ENCODE assay signal across 1 cellular context in genomic region chr18:79856119-79857080, GRCh38.
A peak's percentile ranks its signal among the peaks of the same experiment; 100 is the strongest.
TF ChIP-seq lines count a peak whose summit lies in the region.

No MANE protein-coding gene starts in this region.

TF ChIP-seq in H1, 55 proteins besides CTCF, POLR2A, EP300 and RAD21 (continued from another document):
- TF ChIP-seq, protein P1, sequence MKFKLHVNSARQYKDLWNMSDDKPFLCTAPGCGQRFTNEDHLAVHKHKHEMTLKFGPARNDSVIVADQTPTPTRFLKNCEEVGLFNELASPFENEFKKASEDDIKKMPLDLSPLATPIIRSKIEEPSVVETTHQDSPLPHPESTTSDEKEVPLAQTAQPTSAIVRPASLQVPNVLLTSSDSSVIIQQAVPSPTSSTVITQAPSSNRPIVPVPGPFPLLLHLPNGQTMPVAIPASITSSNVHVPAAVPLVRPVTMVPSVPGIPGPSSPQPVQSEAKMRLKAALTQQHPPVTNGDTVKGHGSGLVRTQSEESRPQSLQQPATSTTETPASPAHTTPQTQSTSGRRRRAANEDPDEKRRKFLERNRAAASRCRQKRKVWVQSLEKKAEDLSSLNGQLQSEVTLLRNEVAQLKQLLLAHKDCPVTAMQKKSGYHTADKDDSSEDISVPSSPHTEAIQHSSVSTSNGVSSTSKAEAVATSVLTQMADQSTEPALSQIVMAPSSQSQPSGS (IDR thresholded peaks at IDR 0.05; ENCODE audit: low read length): no peak
- peak; percentile 50; the same call in 1 of the 2 replicates for TF ChIP-seq TBP (IDR thresholded peaks at IDR 0.05; ENCODE audit: low read depth, low read length)
- TF ChIP-seq EGR1 (IDR thresholded peaks at IDR 0.05; ENCODE audit: borderline replicate concordance, low read depth, low read length): peak; percentile 52; the same call in 1 of the 2 replicates
- no peak for TF ChIP-seq RNF2 (IDR thresholded peaks at IDR 0.05; ENCODE audit: borderline replicate concordance, low read depth, low read length, missing control alignments, poor library complexity, severe bottlenecking)
- TF ChIP-seq TEAD4 (IDR thresholded peaks at IDR 0.05; ENCODE audit: low read depth, low read length): no peak
- TF ChIP-seq SIN3A (conservative IDR thresholded peaks at IDR 0.05 in 1 of 2, IDR thresholded peaks at IDR 0.05 in 1 of 2; ENCODE audit: low read depth in 1 of 2, low read length in 2 of 2): 0 out of 4 replicates have a peak, but pooled peaks of 1 of the 2 experiments have one; percentile 32
- no peak for TF ChIP-seq NANOG (IDR thresholded peaks at IDR 0.05; ENCODE audit: insufficient read depth, low read depth, low read length, poor library complexity, severe bottlenecking)
- TF ChIP-seq TAF1 (IDR thresholded peaks at IDR 0.05; ENCODE audit: low read depth, low read length): no peak
- TF ChIP-seq HDAC2 (IDR thresholded peaks at IDR 0.05; ENCODE audit: borderline replicate concordance in 1 of 2, low read depth in 2 of 2, low read length in 2 of 2): 0 out of 4 replicates have a peak, but pooled peaks of 1 of the 2 experiments have one; percentile 50
- no peak for TF ChIP-seq CHD1 (IDR thresholded peaks at IDR 0.05; ENCODE audit: low read depth, low read length)
- TF ChIP-seq ATF3 (IDR thresholded peaks at IDR 0.05; ENCODE audit: insufficient read depth, low read depth, low read length): no peak
- no peak for TF ChIP-seq CREB1 (IDR thresholded peaks at IDR 0.05)
- TF ChIP-seq, protein P2, sequence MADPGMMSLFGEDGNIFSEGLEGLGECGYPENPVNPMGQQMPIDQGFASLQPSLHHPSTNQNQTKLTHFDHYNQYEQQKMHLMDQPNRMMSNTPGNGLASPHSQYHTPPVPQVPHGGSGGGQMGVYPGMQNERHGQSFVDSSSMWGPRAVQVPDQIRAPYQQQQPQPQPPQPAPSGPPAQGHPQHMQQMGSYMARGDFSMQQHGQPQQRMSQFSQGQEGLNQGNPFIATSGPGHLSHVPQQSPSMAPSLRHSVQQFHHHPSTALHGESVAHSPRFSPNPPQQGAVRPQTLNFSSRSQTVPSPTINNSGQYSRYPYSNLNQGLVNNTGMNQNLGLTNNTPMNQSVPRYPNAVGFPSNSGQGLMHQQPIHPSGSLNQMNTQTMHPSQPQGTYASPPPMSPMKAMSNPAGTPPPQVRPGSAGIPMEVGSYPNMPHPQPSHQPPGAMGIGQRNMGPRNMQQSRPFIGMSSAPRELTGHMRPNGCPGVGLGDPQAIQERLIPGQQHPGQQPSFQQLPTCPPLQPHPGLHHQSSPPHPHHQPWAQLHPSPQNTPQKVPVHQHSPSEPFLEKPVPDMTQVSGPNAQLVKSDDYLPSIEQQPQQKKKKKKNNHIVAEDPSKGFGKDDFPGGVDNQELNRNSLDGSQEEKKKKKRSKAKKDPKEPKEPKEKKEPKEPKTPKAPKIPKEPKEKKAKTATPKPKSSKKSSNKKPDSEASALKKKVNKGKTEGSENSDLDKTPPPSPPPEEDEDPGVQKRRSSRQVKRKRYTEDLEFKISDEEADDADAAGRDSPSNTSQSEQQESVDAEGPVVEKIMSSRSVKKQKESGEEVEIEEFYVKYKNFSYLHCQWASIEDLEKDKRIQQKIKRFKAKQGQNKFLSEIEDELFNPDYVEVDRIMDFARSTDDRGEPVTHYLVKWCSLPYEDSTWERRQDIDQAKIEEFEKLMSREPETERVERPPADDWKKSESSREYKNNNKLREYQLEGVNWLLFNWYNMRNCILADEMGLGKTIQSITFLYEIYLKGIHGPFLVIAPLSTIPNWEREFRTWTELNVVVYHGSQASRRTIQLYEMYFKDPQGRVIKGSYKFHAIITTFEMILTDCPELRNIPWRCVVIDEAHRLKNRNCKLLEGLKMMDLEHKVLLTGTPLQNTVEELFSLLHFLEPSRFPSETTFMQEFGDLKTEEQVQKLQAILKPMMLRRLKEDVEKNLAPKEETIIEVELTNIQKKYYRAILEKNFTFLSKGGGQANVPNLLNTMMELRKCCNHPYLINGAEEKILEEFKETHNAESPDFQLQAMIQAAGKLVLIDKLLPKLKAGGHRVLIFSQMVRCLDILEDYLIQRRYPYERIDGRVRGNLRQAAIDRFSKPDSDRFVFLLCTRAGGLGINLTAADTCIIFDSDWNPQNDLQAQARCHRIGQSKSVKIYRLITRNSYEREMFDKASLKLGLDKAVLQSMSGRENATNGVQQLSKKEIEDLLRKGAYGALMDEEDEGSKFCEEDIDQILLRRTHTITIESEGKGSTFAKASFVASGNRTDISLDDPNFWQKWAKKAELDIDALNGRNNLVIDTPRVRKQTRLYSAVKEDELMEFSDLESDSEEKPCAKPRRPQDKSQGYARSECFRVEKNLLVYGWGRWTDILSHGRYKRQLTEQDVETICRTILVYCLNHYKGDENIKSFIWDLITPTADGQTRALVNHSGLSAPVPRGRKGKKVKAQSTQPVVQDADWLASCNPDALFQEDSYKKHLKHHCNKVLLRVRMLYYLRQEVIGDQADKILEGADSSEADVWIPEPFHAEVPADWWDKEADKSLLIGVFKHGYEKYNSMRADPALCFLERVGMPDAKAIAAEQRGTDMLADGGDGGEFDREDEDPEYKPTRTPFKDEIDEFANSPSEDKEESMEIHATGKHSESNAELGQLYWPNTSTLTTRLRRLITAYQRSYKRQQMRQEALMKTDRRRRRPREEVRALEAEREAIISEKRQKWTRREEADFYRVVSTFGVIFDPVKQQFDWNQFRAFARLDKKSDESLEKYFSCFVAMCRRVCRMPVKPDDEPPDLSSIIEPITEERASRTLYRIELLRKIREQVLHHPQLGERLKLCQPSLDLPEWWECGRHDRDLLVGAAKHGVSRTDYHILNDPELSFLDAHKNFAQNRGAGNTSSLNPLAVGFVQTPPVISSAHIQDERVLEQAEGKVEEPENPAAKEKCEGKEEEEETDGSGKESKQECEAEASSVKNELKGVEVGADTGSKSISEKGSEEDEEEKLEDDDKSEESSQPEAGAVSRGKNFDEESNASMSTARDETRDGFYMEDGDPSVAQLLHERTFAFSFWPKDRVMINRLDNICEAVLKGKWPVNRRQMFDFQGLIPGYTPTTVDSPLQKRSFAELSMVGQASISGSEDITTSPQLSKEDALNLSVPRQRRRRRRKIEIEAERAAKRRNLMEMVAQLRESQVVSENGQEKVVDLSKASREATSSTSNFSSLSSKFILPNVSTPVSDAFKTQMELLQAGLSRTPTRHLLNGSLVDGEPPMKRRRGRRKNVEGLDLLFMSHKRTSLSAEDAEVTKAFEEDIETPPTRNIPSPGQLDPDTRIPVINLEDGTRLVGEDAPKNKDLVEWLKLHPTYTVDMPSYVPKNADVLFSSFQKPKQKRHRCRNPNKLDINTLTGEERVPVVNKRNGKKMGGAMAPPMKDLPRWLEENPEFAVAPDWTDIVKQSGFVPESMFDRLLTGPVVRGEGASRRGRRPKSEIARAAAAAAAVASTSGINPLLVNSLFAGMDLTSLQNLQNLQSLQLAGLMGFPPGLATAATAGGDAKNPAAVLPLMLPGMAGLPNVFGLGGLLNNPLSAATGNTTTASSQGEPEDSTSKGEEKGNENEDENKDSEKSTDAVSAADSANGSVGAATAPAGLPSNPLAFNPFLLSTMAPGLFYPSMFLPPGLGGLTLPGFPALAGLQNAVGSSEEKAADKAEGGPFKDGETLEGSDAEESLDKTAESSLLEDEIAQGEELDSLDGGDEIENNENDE (IDR thresholded peaks at IDR 0.05; ENCODE audit: insufficient replicate concordance, low read length): no peak
- TF ChIP-seq ASH2L (IDR thresholded peaks at IDR 0.05; ENCODE audit: low read length): peak; percentile 36
- TF ChIP-seq PHF8 (conservative IDR thresholded peaks at IDR 0.05; ENCODE audit: low read depth, low read length): no peak
- no peak for TF ChIP-seq RBBP5 (IDR thresholded peaks at IDR 0.05; ENCODE audit: borderline replicate concordance, low read depth, low read length)
- no peak for TF ChIP-seq JUND (IDR thresholded peaks at IDR 0.05; ENCODE audit: low read length)
- TF ChIP-seq RXRA (IDR thresholded peaks at IDR 0.05; ENCODE audit: insufficient read depth, low read depth, low read length): no peak
- TF ChIP-seq SP4 (IDR thresholded peaks at IDR 0.05; ENCODE audit: low read length): no peak
- no peak for TF ChIP-seq GTF2F1 (IDR thresholded peaks at IDR 0.05; ENCODE audit: borderline replicate concordance, low read depth, low read length)
- TF ChIP-seq RFX5 (IDR thresholded peaks at IDR 0.05; ENCODE audit: borderline replicate concordance, low read depth, low read length): no peak
- no peak for TF ChIP-seq SIRT6 (IDR thresholded peaks at IDR 0.05; ENCODE audit: low read length)
- TF ChIP-seq KDM5A (IDR thresholded peaks at IDR 0.05; ENCODE audit: low read length): no peak
- no peak for TF ChIP-seq CBX8 (IDR thresholded peaks at IDR 0.05; ENCODE audit: borderline replicate concordance, low read depth, low read length)
- no peak for TF ChIP-seq BACH1 (IDR thresholded peaks at IDR 0.05; ENCODE audit: low read length)
- TF ChIP-seq SIX5 (IDR thresholded peaks at IDR 0.05; ENCODE audit: low read depth, low read length): no peak
- TF ChIP-seq SRF (IDR thresholded peaks at IDR 0.05; ENCODE audit: low read depth, low read length): 0 out of 2 replicates have a peak, but pooled peaks have one; percentile 14
- no peak for TF ChIP-seq SP2 (IDR thresholded peaks at IDR 0.05; ENCODE audit: low read length)
- no peak for TF ChIP-seq CTBP2 (IDR thresholded peaks at IDR 0.05; ENCODE audit: borderline replicate concordance, insufficient read depth, insufficient read length, low read length)
- no peak for TF ChIP-seq SAP30 (IDR thresholded peaks at IDR 0.05; ENCODE audit: insufficient read depth, insufficient replicate concordance, low read length)
- TF ChIP-seq ZNF274 (IDR thresholded peaks at IDR 0.05; ENCODE audit: borderline replicate concordance, extremely low read depth, low read length): no peak
- no peak for TF ChIP-seq CEBPB (IDR thresholded peaks at IDR 0.05; ENCODE audit: low read depth, low read length)
- 0 out of 2 replicates have a peak, but pooled peaks have one; percentile 5 for TF ChIP-seq USF2 (IDR thresholded peaks at IDR 0.05; ENCODE audit: low read length)
- no peak for TF ChIP-seq CBX5 (IDR thresholded peaks at IDR 0.05; ENCODE audit: low read depth, low read length)
- no peak for TF ChIP-seq BCL11A (IDR thresholded peaks at IDR 0.05; ENCODE audit: low read depth in 2 of 2, low read length in 2 of 2)
- peak; percentile 73; the same call in 1 of the 2 replicates for TF ChIP-seq GABPA (IDR thresholded peaks at IDR 0.05; ENCODE audit: borderline replicate concordance, insufficient read depth, low read length)
TF ChIP-seq in H1: peak in this region for 9.
